Comparison of ENCODE assay signal across 18 cellular contexts in the genomic region with DNA sequence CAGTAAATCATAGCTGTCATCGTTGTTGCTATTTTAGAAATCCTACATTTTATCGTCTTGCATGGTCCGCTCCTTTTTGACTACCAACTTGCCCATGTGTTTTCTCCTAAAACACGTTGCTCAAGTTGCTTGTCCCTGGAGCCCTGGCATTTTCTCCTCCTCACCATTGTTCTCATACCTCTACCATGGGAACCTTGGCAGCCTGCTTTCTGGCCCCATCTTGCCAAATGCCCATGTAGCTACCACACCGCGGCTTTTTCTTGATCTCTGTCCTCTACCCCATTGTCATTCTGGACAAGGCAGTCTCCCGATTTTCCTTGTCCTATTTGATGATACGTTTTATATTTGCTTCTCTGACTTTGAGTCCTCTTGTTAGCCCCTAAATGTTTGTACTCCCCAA.
"Had no signal": no experiment of that assay in that cellular context is flagged by ENCODE, and none has a peak within 500 bp of the region (broad histone marks: within the 10 kb centered on the region; RNA-seq: fewer than 3 reads in every experiment).

No MANE protein-coding gene starts in this region.

- ATAC-seq: activated CD8-positive, alpha-beta memory T cell treated with anti-CD3 and anti-CD28 coated beads, Interleukin-2, amount 10 ng/mL, durations not matched to agents 7 days and 5 days; activated CD8-positive, alpha-beta T cell treated with anti-CD3 and anti-CD28 coated beads for 36 hours; body of pancreas; foreskin keratinocyte; left lobe of liver; lower lobe of right lung; natural killer cell; stimulated activated naive CD8-positive, alpha-beta T cell treated with anti-CD3 and anti-CD28 coated beads, Interleukin-15, Interleukin-2, amounts not matched to agents 100 U/mL and 50 U/mL, for 24 hours had no signal

- H3K4me3 Mint-ChIP-seq: activated B cell treated with CpG ODN at 0.5 μM for 24 hours; activated CD4-positive, alpha-beta T cell treated with anti-CD3 and anti-CD28 coated beads, Interleukin-2, amount 10 ng/mL, durations not matched to agents 7 days and 5 days; activated CD8-positive, alpha-beta memory T cell treated with anti-CD3 and anti-CD28 coated beads, Interleukin-2, amount 10 ng/mL, durations not matched to agents 7 days and 5 days; activated CD8-positive, alpha-beta T cell treated with anti-CD3 and anti-CD28 coated beads for 36 hours; activated T-helper 1 cell treated with anti-CD3 and anti-CD28 coated beads, Interleukin-12 subunit alpha, Interleukin-12 subunit beta, Interleukin-2, Interleukin-4 antibody, amounts not matched to agents 30 ng/mL and 10 ng/mL and 1 ng/mL, durations not matched to agents 14 hours and 24 hours and 36 hours; dendritic cell treated with granulocyte-macrophage colony-stimulating factor and Interleukin-4, amounts not matched to agents 40 ng/mL and 50 ng/mL, for 4 days; natural killer cell had no signal

- H3K9me3 ChIP-seq: body of pancreas, lower lobe of right lung, spleen, tibial nerve had no signal

- H3K27me3 Mint-ChIP-seq: activated B cell treated with CpG ODN at 0.5 μM for 24 hours; activated CD4-positive, alpha-beta T cell treated with anti-CD3 and anti-CD28 coated beads, Interleukin-2, amount 10 ng/mL, durations not matched to agents 7 days and 5 days; activated CD8-positive, alpha-beta memory T cell treated with anti-CD3 and anti-CD28 coated beads, Interleukin-2, amount 10 ng/mL, durations not matched to agents 7 days and 5 days; activated CD8-positive, alpha-beta T cell treated with anti-CD3 and anti-CD28 coated beads for 36 hours; dendritic cell treated with granulocyte-macrophage colony-stimulating factor and Interleukin-4, amounts not matched to agents 40 ng/mL and 50 ng/mL, for 4 days had no signal

- H3K27ac ChIP-seq: body of pancreas, foreskin keratinocyte, lower lobe of right lung, spleen, tibial nerve had no signal

- H3K27me3 ChIP-seq: body of pancreas, foreskin keratinocyte, spleen, tibial nerve had no signal

- H3K27ac Mint-ChIP-seq: activated B cell treated with CpG ODN at 0.5 μM for 24 hours; activated CD4-positive, alpha-beta T cell treated with anti-CD3 and anti-CD28 coated beads, Interleukin-2, amount 10 ng/mL, durations not matched to agents 7 days and 5 days; activated CD8-positive, alpha-beta memory T cell treated with anti-CD3 and anti-CD28 coated beads, Interleukin-2, amount 10 ng/mL, durations not matched to agents 7 days and 5 days; activated T-helper 1 cell treated with anti-CD3 and anti-CD28 coated beads, Interleukin-12 subunit alpha, Interleukin-12 subunit beta, Interleukin-2, Interleukin-4 antibody, amounts not matched to agents 30 ng/mL and 10 ng/mL and 1 ng/mL, durations not matched to agents 14 hours and 24 hours and 36 hours; dendritic cell treated with granulocyte-macrophage colony-stimulating factor and Interleukin-4, amounts not matched to agents 40 ng/mL and 50 ng/mL, for 4 days had no signal

- H3K4me3 ChIP-seq: body of pancreas, lower lobe of right lung, spleen, tibial nerve had no signal

- H3K9me3 Mint-ChIP-seq: activated B cell treated with CpG ODN at 0.5 μM for 24 hours; dendritic cell treated with granulocyte-macrophage colony-stimulating factor and Interleukin-4, amounts not matched to agents 40 ng/mL and 50 ng/mL, for 4 days; natural killer cell had no signal

- DNase-seq: activated B cell treated with CpG ODN at 0.5 μM for 24 hours; activated CD4-positive, alpha-beta T cell treated with anti-CD3 and anti-CD28 coated beads, Interleukin-2, amount 10 ng/mL, durations not matched to agents 7 days and 5 days; activated CD8-positive, alpha-beta memory T cell treated with anti-CD3 and anti-CD28 coated beads, Interleukin-2, amount 10 ng/mL, durations not matched to agents 7 days and 5 days; activated CD8-positive, alpha-beta T cell treated with anti-CD3 and anti-CD28 coated beads for 36 hours; activated T-cell treated with anti-CD3 and anti-CD28 coated beads for 4 hours; effector CD8-positive, alpha-beta T cell; foreskin keratinocyte; lower lobe of right lung; natural killer cell; spleen; stimulated activated CD4-positive, alpha-beta T cell treated with anti-CD3 and anti-CD28 coated beads, Interleukin-4, amount 100 ng/mL, for 1 hour; stimulated activated naive CD8-positive, alpha-beta T cell treated with anti-CD3 and anti-CD28 coated beads, Interleukin-15, Interleukin-2, amounts not matched to agents 100 U/mL and 50 U/mL, for 24 hours; T1000 had no signal
